In genomic region chr17:8176998-8177731, GRCh38 we compare ENCODE assay signal across 1 cellular context.
TF ChIP-seq lines count a peak whose summit lies in the region.

No MANE protein-coding gene starts in this region.

TF ChIP-seq in GM23338, 12 proteins besides CTCF, POLR2A, EP300 and RAD21 (continued from another document):
- TF ChIP-seq ZNF462 (CRISPR knock-in tag; IDR thresholded peaks at IDR 0.05), result no peak
- TF ChIP-seq EZH2 (IDR thresholded peaks at IDR 0.05; ENCODE audit: low read depth, unreplicated experiment), result no peak
- no peak for TF ChIP-seq ZNF331 (CRISPR knock-in tag; IDR thresholded peaks at IDR 0.05; ENCODE audit: low read depth)
- no peak for TF ChIP-seq CREB1 (CRISPR knock-in tag; IDR thresholded peaks at IDR 0.05; ENCODE audit: low read depth)
- no peak for TF ChIP-seq EZH2phosphoT487 (IDR thresholded peaks at IDR 0.05; ENCODE audit: unreplicated experiment)
- TF ChIP-seq NANOG (IDR thresholded peaks at IDR 0.05; ENCODE audit: borderline replicate concordance), result no peak
- TF ChIP-seq ETS1 (IDR thresholded peaks at IDR 0.05), result no peak
- TF ChIP-seq POLR2AphosphoS5 (IDR thresholded peaks at IDR 0.05; ENCODE audit: low read depth), result no peak
- no peak for TF ChIP-seq JUNB (IDR thresholded peaks at IDR 0.05; ENCODE audit: unreplicated experiment)
- no peak for TF ChIP-seq ZNF114 (CRISPR knock-in tag; IDR thresholded peaks at IDR 0.05)
- no peak for TF ChIP-seq STAT1 (IDR thresholded peaks at IDR 0.05; ENCODE audit: unreplicated experiment)
